Comparison of ENCODE assay signal across 8 cellular contexts in the genomic region with DNA sequence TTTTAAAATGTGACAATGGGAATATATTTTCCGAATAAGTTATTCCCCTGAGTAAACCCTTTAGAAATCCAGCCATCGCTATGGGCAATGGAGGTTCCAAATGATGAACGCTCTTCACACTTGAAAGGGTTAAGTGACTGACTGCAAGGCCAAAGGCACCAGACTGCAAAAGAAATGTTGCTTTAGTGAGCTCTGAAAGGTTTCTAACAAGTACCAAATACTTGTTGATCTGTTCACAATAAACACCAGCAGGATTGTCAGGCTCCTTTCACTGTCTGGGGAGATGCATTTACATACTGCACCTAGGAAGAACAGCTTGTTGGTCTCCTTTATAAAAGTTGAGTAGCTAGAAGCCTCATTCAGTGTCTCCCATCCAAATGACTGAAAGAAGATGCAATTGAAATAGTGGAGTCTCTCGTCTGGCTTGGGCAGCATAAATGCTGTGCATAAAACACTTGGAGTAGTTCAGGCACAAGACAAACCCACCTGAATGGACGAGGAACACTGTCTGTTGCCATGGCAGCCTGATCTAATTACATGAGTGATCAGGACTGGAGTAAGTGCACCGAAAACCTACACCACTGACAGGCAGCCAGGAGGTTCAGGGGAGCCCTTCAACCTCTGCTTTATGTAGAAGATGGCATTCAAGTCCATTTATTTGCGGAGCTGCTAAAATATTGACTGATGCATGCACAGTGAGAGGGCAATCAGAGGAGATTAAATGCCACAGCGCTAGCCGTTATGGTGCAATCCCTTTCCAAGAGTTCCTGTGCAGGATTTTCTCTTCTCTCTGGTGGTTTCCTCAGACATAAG. TPM values are rescaled to one million over a fixed set of nuclear protein-coding genes. Genes with fewer than 3 reads are reported as not detected.
A peak's percentile ranks its signal among the peaks of the same experiment; 100 is the strongest.
DNase-seq lines count a peak whose midpoint lies in the region; ATAC-seq and TF ChIP-seq lines count a peak whose summit lies in the region.

No MANE protein-coding gene starts in this region.

- TF ChIP-seq CTCF in MM.1S (IDR thresholded peaks at IDR 0.05; ENCODE audit: low read length) (no peak), thoracic aorta (IDR thresholded peaks at IDR 0.05) (no peak)

- H3K27me3 Mint-ChIP-seq in CD8-positive, alpha-beta memory T cell, result peaks cover 0 to 4% of the 10 kb centered on the region in 2 donors

- H3K27ac ChIP-seq in CD8-positive, alpha-beta memory T cell (ENCODE audit: low read depth, low read length), result no peak overlapping the region
- no peak overlapping the region for H3K27ac ChIP-seq in MM.1S (ENCODE audit: low read length)
- H3K27ac ChIP-seq in angular gyrus (ENCODE audit: low read depth, low read length), result peak overlapping the region; percentile 89
- H3K27ac ChIP-seq in layer of hippocampus (ENCODE audit: low read depth, low read length), result peak overlapping the region; percentile 95
- H3K27ac ChIP-seq in thoracic aorta, result peak overlapping the region; percentile 98 to 99

- peaks cover 58 to 72% (median 68%) of the 10 kb centered on the region in 3 donors for H3K4me1 Mint-ChIP-seq in CD8-positive, alpha-beta memory T cell

- H3K4me1 ChIP-seq in CD8-positive, alpha-beta memory T cell (ENCODE audit: insufficient read depth, low read length), result peaks cover 22% of the 10 kb centered on the region
- H3K4me1 ChIP-seq in MM.1S (ENCODE audit: low read length), result peaks cover 17% of the 10 kb centered on the region
- H3K4me1 ChIP-seq in thoracic aorta (ENCODE audit: control insufficient read depth in 1 of 2, low read depth in 2 of 2), result peaks cover 46 to 51% of the 10 kb centered on the region in 2 donors

- peaks cover 39% of the 10 kb centered on the region for H3K79me2 ChIP-seq in MM.1S (ENCODE audit: low read length)

- no peaks in the 10 kb centered on the region for H3K9me3 ChIP-seq in CD8-positive, alpha-beta memory T cell (ENCODE audit: low read length)
- H3K9me3 ChIP-seq in MM.1S (replicated peaks; ENCODE audit: insufficient read depth, low read length) (no peaks in the 10 kb centered on the region), thoracic aorta (no peaks in the 10 kb centered on the region)

- peaks cover 20% of the 10 kb centered on the region for H3F3A ChIP-seq in MM.1S (ENCODE audit: insufficient read depth, low read length)

- H3K4me3 ChIP-seq in CD8-positive, alpha-beta memory T cell (ENCODE audit: low read length), result no peak overlapping the region
- H3K4me3 ChIP-seq in MM.1S (ENCODE audit: low read length) (peak overlapping the region; percentile 66; the same call in 1 of the 2 replicates), thoracic aorta (peak overlapping the region; percentile 82)

- H3K9ac ChIP-seq in MM.1S (ENCODE audit: low read length), result no peak overlapping the region

- no peak overlapping the region for H2AFZ ChIP-seq in MM.1S (ENCODE audit: low read length)

- peak overlapping the region; percentile 83 to 98 (median 95) for H3K4me3 Mint-ChIP-seq in CD8-positive, alpha-beta memory T cell

- CTCF ChIA-PET in CD8-positive, alpha-beta memory T cell (lab: Charles Lee), result interaction anchor here (0.9 to 2.6 kb wide), 20 partner anchors 9 to 438 kb away, joined by 3 to 10 read pairs (median 4); no protein-coding TSS in a partner anchor

- H3K27ac Mint-ChIP-seq in CD8-positive, alpha-beta memory T cell, result peak overlapping the region; percentile 88 to 100 (median 98)

- H4K20me1 ChIP-seq in MM.1S (ENCODE audit: insufficient read depth, low read length), result no peaks in the 10 kb centered on the region

- no peak for ATAC-seq in thoracic aorta (ENCODE audit: insufficient number of reproducible peaks, low FRiP score, low read depth)
- no peak for ATAC-seq in HG02678 (IDR thresholded peaks at IDR 0.05; ENCODE audit: unreplicated experiment)
- ATAC-seq in HG03521 (IDR thresholded peaks at IDR 0.05; ENCODE audit: unreplicated experiment), result no peak

- H3K36me3 ChIP-seq in CD8-positive, alpha-beta memory T cell (ENCODE audit: insufficient read depth, low read length), result no peaks in the 10 kb centered on the region
- H3K36me3 ChIP-seq in MM.1S (replicated peaks; ENCODE audit: insufficient read depth, low read length) (no peaks in the 10 kb centered on the region), thoracic aorta (no peaks in the 10 kb centered on the region)

- peaks cover 0 to 2% (median 0%) of the 10 kb centered on the region in 5 donors for H3K9me3 Mint-ChIP-seq in CD8-positive, alpha-beta memory T cell

- peak in 2 of 5 donors; percentile 34 to 64 for DNase-seq in CD8-positive, alpha-beta memory T cell
- DNase-seq in MM.1S (no peak), thoracic aorta (ENCODE audit: low spot score) (no peak)
- no peak for DNase-seq in activated CD8-positive, alpha-beta memory T cell treated with anti-CD3 and anti-CD28 coated beads for 24 hours

- POLR2A ChIA-PET in CD8-positive, alpha-beta memory T cell (lab: Charles Lee), result interaction anchor here (0.7 to 2.5 kb wide), 11 partner anchors 8 to 107 kb away, joined by 3 to 27 read pairs (median 6); no protein-coding TSS in a partner anchor

- peak overlapping the region; percentile 91; the same call in 1 of the 2 replicates for H3K4me2 ChIP-seq in MM.1S (ENCODE audit: low read depth, low read length)

- H3K36me3 Mint-ChIP-seq in CD8-positive, alpha-beta memory T cell, result peaks cover 0 to 49% (median 6%) of the 10 kb centered on the region in 3 donors

- no peaks in the 10 kb centered on the region for H3K9me2 ChIP-seq in MM.1S (replicated peaks; ENCODE audit: insufficient read depth, low read length)

- H3K27me3 ChIP-seq in CD8-positive, alpha-beta memory T cell (ENCODE audit: insufficient read depth, low read length, poor library complexity, severe bottlenecking), result no peaks in the 10 kb centered on the region
- no peaks in the 10 kb centered on the region for H3K27me3 ChIP-seq in MM.1S (replicated peaks; ENCODE audit: insufficient read depth, low read length)
- no peaks in the 10 kb centered on the region for H3K27me3 ChIP-seq in layer of hippocampus (ENCODE audit: control insufficient read depth, insufficient read depth, low read length)
- no peaks in the 10 kb centered on the region for H3K27me3 ChIP-seq in thoracic aorta (replicated peaks; ENCODE audit: insufficient read depth)

RNA-seq across cellular contexts. Expression of a gene that starts 2.9 kb away (rescaled TPM):
- total RNA-seq in CD8-positive, alpha-beta memory T cell, result 100 to 1,000 TPM; 111 to 114 TPM
- 20.0 TPM for polyA plus RNA-seq in CD8-positive, alpha-beta memory T cell
- total RNA-seq in thoracic aorta, result 10 to 100 TPM; 59.8 to 62.4 TPM

Comparison
In these comparisons a context has a peak if more than half of its experiments do, and no peak if none do; other contexts are left out.
1. H3K27ac ChIP-seq: peak in angular gyrus (single experiment), layer of hippocampus (single experiment) and thoracic aorta (2 of 2); none in CD8-positive, alpha-beta memory T cell (single experiment) and MM.1S (single experiment).